10 cellular contexts compared by ENCODE assay signal in the genomic region with DNA sequence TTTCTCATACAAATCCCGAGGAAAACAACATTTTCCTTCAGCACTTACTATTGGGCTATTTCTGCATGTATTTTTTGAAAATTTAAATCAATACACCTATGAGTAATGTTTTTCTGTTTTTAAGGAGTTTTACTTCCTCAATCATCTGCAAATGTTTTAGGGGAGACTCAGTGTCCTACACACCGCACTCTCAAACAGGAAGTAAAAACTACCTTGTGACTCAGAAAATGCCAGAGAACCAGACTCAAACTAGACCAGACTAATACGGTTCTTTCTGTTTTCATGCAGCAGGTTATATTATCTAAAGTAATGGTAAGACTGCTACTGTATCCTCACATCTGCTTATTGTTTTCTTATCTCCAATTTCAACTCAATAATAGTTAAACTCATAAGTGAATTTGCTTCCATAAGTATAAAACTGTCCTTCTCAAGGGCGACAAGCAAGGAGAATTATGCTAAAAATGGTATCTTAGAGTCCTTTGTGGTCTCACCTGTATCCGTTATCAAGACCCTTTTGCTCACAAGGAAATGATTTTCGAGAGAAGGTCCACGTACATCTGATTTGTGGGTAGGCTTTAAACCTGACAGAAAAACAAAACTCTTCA. TPM values are rescaled to one million over a fixed set of nuclear protein-coding genes. Genes with fewer than 3 reads are reported as not detected.
DNase-seq lines count a peak whose midpoint lies in the region; ATAC-seq and TF ChIP-seq lines count a peak whose summit lies in the region.
"Had no signal": no experiment of that assay in that cellular context is flagged by ENCODE, and none has a peak within 500 bp of the region (broad histone marks: within the 10 kb centered on the region; RNA-seq: fewer than 3 reads in every experiment).

No MANE protein-coding gene starts in this region.

- H3K4me1 ChIP-seq in PC-9 (replicated peaks; ENCODE audit: insufficient read depth) (no peaks in the 10 kb centered on the region), transverse colon (no peaks in the 10 kb centered on the region)

- no peak overlapping the region for H3K27ac Mint-ChIP-seq in activated naive CD4-positive, alpha-beta T cell treated with anti-CD3 and anti-CD28 coated beads for 36 hours
- no peak overlapping the region for H3K27ac Mint-ChIP-seq in immature natural killer cell

- CTCF ChIA-PET in activated naive CD4-positive, alpha-beta T cell treated with anti-CD3 and anti-CD28 coated beads for 36 hours (lab: Charles Lee), result no interaction called here
- CTCF ChIA-PET in PC-9 (lab: Charles Lee), result no interaction called here

- H3K27me3 ChIP-seq in PC-9 (ENCODE audit: insufficient read depth, low read depth) (peaks cover 62% of the 10 kb centered on the region), transverse colon (peaks cover 8% of the 10 kb centered on the region)
- H3K27me3 ChIP-seq: BLaER1 had no signal

- H2AFZ ChIP-seq in PC-9, result 0 out of 2 replicates have a peak overlapping the region, but pooled peaks have one; percentile 7

- no peak for TF ChIP-seq POLR2A in transverse colon (IDR thresholded peaks at IDR 0.05)
- no peak for TF ChIP-seq POLR2A in lower leg skin (IDR thresholded peaks at IDR 0.05)

- 57 to 62% methylated on average over 7 of the region's 7 CpGs for WGBS in transverse colon (ENCODE audit: low coverage in 1 of 2), 2 donors
- WGBS in lower leg skin, 2 donors, result 59 to 61% methylated on average over 7 of the region's 7 CpGs

- no TSS peak for BruUV-seq in PC-9 (replicated peaks; lab: Mats Ljungman, UMichigan)

- intact Hi-C loops in activated naive CD4-positive, alpha-beta T cell treated with anti-CD3 and anti-CD28 coated beads for 36 hours (cut with micrococcal nuclease), result no loop called here
- intact Hi-C loops in PC-9 (cut with micrococcal nuclease; ENCODE audit: unreplicated experiment) (no loop called here), transverse colon (cut with DNase I; ENCODE audit: low total_unique reads) (no loop called here), lower leg skin (cut with DNase I; ENCODE audit: low total_unique reads) (no loop called here)

- no peaks in the 10 kb centered on the region for H3K79me2 ChIP-seq in PC-9 (ENCODE audit: low read depth)

- H3F3A ChIP-seq in PC-9 (ENCODE audit: insufficient read depth, low read depth), result no peaks in the 10 kb centered on the region

- H3K9me3 ChIP-seq in PC-9 (ENCODE audit: insufficient read depth, low read depth), result peaks cover 4% of the 10 kb centered on the region; the same call in 1 of the 2 replicates
- H3K9me3 ChIP-seq in transverse colon, result no peaks in the 10 kb centered on the region

- TF ChIP-seq CTCF in PC-9 (conservative IDR thresholded peaks at IDR 0.05) (no peak), transverse colon (IDR thresholded peaks at IDR 0.05) (no peak), lower leg skin (IDR thresholded peaks at IDR 0.05) (no peak)

- no peaks in the 10 kb centered on the region for H3K27me3 Mint-ChIP-seq in activated naive CD4-positive, alpha-beta T cell treated with anti-CD3 and anti-CD28 coated beads for 36 hours (ENCODE audit: low read depth)
- peaks cover 2 to 8% (median 2%) of the 10 kb centered on the region in 3 donors for H3K27me3 Mint-ChIP-seq in immature natural killer cell (ENCODE audit: low read depth in 3 of 3)

- POLR2A ChIA-PET in PC-9 (lab: Charles Lee; ENCODE audit: unreplicated experiment), result no interaction called here

- in situ Hi-C loops in transverse colon (cut with MboI; ENCODE audit: low pct_ligation_motif_present in 1 of 4, low pct_unique_long_range_greater_than_20kb in 1 of 4, low sequenced_read_pairs in 3 of 4), result no loop called here

- H3K9me3 Mint-ChIP-seq in activated naive CD4-positive, alpha-beta T cell treated with anti-CD3 and anti-CD28 coated beads for 36 hours, result no peaks in the 10 kb centered on the region
- no peaks in the 10 kb centered on the region for H3K9me3 Mint-ChIP-seq in immature natural killer cell

- peak; percentile 12 for DNase-seq in activated naive CD4-positive, alpha-beta T cell treated with anti-CD3 and anti-CD28 coated beads for 36 hours
- no peak for DNase-seq in activated naive CD4-positive, alpha-beta T cell (lab: John Stamatoyannopoulos, UW)
- peak in 1 of 2 experiments; percentile 63 for DNase-seq in PC-9
- DNase-seq in transverse colon, result peak; percentile 11
- no peak for DNase-seq in immature natural killer cell
- no peak for DNase-seq in lower leg skin (ENCODE audit: low spot score in 2 of 2)
- DNase-seq in NCI-H128 (lab: John Stamatoyannopoulos, UW; ENCODE audit: unreplicated experiment), result no peak
- DNase-seq: SHP77 had no signal

- peaks cover 5% of the 10 kb centered on the region for H3K4me1 Mint-ChIP-seq in activated naive CD4-positive, alpha-beta T cell treated with anti-CD3 and anti-CD28 coated beads for 36 hours (ENCODE audit: low read depth)
- H3K4me1 Mint-ChIP-seq in immature natural killer cell, result peaks cover 3 to 12% of the 10 kb centered on the region in 2 donors

- H3K9me2 ChIP-seq in PC-9 (ENCODE audit: insufficient read depth), result no peaks in the 10 kb centered on the region

- H3K4me3 ChIP-seq in PC-9 (no peak overlapping the region), transverse colon (no peak overlapping the region), lower leg skin (ENCODE audit: low read depth, poor library complexity, severe bottlenecking) (no peak overlapping the region)
- H3K4me3 ChIP-seq: BLaER1 had no signal

- no peaks in the 10 kb centered on the region for H3K36me3 Mint-ChIP-seq in activated naive CD4-positive, alpha-beta T cell treated with anti-CD3 and anti-CD28 coated beads for 36 hours (ENCODE audit: low read depth)
- H3K36me3 Mint-ChIP-seq in immature natural killer cell, result no peaks in the 10 kb centered on the region

- H3K27ac ChIP-seq in PC-9 (no peak overlapping the region), transverse colon (peak overlapping the region in 2 of 4 donors; percentile 9 to 66)
- H3K27ac ChIP-seq: BLaER1 had no signal

- H3K4me3 Mint-ChIP-seq in activated naive CD4-positive, alpha-beta T cell treated with anti-CD3 and anti-CD28 coated beads for 36 hours, result no peak overlapping the region
- H3K4me3 Mint-ChIP-seq in immature natural killer cell, result no peak overlapping the region

- H3K4me2 ChIP-seq in PC-9, result 0 out of 2 replicates have a peak overlapping the region, but pooled peaks have one; percentile 2
- H3K4me2 ChIP-seq: BLaER1 had no signal

- H3K36me3 ChIP-seq in PC-9 (ENCODE audit: low read depth) (no peaks in the 10 kb centered on the region), transverse colon (no peaks in the 10 kb centered on the region)
- H3K36me3 ChIP-seq: BLaER1 had no signal

- TF ChIP-seq EP300 in transverse colon (IDR thresholded peaks at IDR 0.05; ENCODE audit: low read depth), result no peak

- peak; percentile 89 for ATAC-seq in HG03045 (IDR thresholded peaks at IDR 0.05; ENCODE audit: unreplicated experiment)

- no peaks in the 10 kb centered on the region for H4K20me1 ChIP-seq in PC-9 (ENCODE audit: insufficient read depth)
- H4K20me1 ChIP-seq: BLaER1 had no signal

RNA-seq across cellular contexts. Expression of gene FLT3, which starts 52.5 kb away (rescaled TPM):
- total RNA-seq in activated naive CD4-positive, alpha-beta T cell treated with anti-CD3 and anti-CD28 coated beads for 36 hours, result not detected
- not detected in 2 replicates for total RNA-seq in PC-9 (2021)
- total RNA-seq in transverse colon, result under 1 TPM in 2 of 4 donors, not detected in 2; 0.55 to 0.95 TPM
- 1 to 10 TPM in 2 of 3 donors, under 1 TPM in 1; 0.80 to 1.6 (median 1.2) TPM for polyA plus RNA-seq in immature natural killer cell
- total RNA-seq in lower leg skin, result 1 to 10 TPM in 2 of 4 donors, under 1 TPM in 2; 0.72 to 1.3 (median 0.89) TPM

RNA-seq across cellular contexts. Expression of gene URAD, which starts 59.4 kb away (rescaled TPM):
- total RNA-seq in activated naive CD4-positive, alpha-beta T cell treated with anti-CD3 and anti-CD28 coated beads for 36 hours, result not detected
- not detected in 2 replicates for total RNA-seq in PC-9 (2021)
- total RNA-seq in transverse colon, result 100 to 1,000 TPM; 124 to 265 (median 168) TPM
- polyA plus RNA-seq in immature natural killer cell, result not detected
- not detected for total RNA-seq in lower leg skin

Comparison
In these comparisons a context has a peak if more than half of its experiments do, and no peak if none do; other contexts are left out.
1. DNase-seq: peak in activated naive CD4-positive, alpha-beta T cell treated with anti-CD3 and anti-CD28 coated beads for 36 hours (single experiment) and transverse colon (single experiment); none in activated naive CD4-positive, alpha-beta T cell (0 of 4), immature natural killer cell (0 of 3), lower leg skin (0 of 2) and NCI-H128 (single experiment).
2. RNA of gene URAD, which starts 59.4 kb away (total RNA-seq): 124 to 265 TPM in transverse colon; not detected in activated naive CD4-positive, alpha-beta T cell treated with anti-CD3 and anti-CD28 coated beads for 36 hours, not detected in PC-9 and not detected in lower leg skin; every median in the first group is over 100 times any median in the second.